18 cellular contexts compared by ENCODE assay signal in the genomic region with DNA sequence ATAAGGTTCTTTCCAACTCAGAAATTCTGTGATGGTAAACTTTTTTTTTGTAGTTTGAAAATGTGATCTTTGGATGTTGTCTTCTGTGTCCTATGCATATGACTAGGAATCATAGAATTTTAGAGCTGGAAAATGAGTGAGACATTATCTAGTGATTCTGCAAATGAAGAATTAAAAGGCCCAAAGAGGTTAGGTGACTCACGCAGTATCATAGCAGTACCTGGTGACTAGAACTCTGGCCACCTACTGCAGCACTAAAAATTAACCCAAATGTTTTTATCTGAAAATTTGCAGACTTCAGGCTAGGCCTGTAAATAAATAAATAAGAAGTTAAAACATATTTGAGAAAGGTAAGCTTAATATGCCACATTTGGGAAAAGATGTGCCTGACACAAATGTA. TPM values are rescaled to one million over a fixed set of nuclear protein-coding genes. Genes with fewer than 3 reads are reported as not detected.
A peak's percentile ranks its signal among the peaks of the same experiment; 100 is the strongest.
DNase-seq lines count a peak whose midpoint lies in the region; ATAC-seq and TF ChIP-seq lines count a peak whose summit lies in the region.
"Had no signal": no experiment of that assay in that cellular context is flagged by ENCODE, and none has a peak within 500 bp of the region (broad histone marks: within the 10 kb centered on the region; RNA-seq: fewer than 3 reads in every experiment).

No MANE protein-coding gene starts in this region.

- intact Hi-C loops in CD8-positive, alpha-beta T cell (cut with DNase I, micrococcal nuclease): loop anchor here (2.0 to 5.0 kb wide), 2 partner anchors 17 to 102 kb away; no protein-coding TSS in a partner anchor
- intact Hi-C loops in naive thymus-derived CD4-positive, alpha-beta T cell (cut with micrococcal nuclease): loop anchor here in 1 of 2 donors (2.0 to 10.0 kb wide), 2 partner anchors 15 to 49 kb away; a partner anchor contains a TSS

- H3K27me3 ChIP-seq in CD8-positive, alpha-beta T cell (ENCODE audit: insufficient read depth, low read length): no peaks in the 10 kb centered on the region
- H3K27me3 ChIP-seq in naive thymus-derived CD4-positive, alpha-beta T cell (ENCODE audit: control insufficient read depth in 2 of 2, insufficient read depth in 2 of 2, low read length in 2 of 2): no peaks in the 10 kb centered on the region
- H3K27me3 ChIP-seq: colonic mucosa, heart left ventricle had no signal

- peaks cover 34% of the 10 kb centered on the region for H3K36me3 Mint-ChIP-seq in CD8-positive, alpha-beta T cell
- peaks cover 43% of the 10 kb centered on the region for H3K36me3 Mint-ChIP-seq in activated naive CD8-positive, alpha-beta T cell treated with anti-CD3 and anti-CD28 coated beads, Interleukin-2, amount 10 ng/mL, durations not matched to agents 7 days and 5 days
- H3K36me3 Mint-ChIP-seq in naive thymus-derived CD4-positive, alpha-beta T cell: peaks cover 4 to 28% (median 17%) of the 10 kb centered on the region in 5 donors
- H3K36me3 Mint-ChIP-seq in glutamatergic neuron (ENCODE audit: unreplicated experiment): no peaks in the 10 kb centered on the region

- H3K4me1 ChIP-seq in CD8-positive, alpha-beta T cell (ENCODE audit: insufficient read depth, low read length): peaks cover 68% of the 10 kb centered on the region
- H3K4me1 ChIP-seq in naive thymus-derived CD4-positive, alpha-beta T cell (ENCODE audit: control insufficient read depth in 2 of 2, insufficient read depth in 2 of 2, low read length in 2 of 2): peaks cover 14 to 32% of the 10 kb centered on the region in 2 donors
- H3K4me1 ChIP-seq: prostate gland had no signal

- DNase-seq in A172 (ENCODE audit: low spot score) (peak; percentile 24), foreskin melanocyte (no peak), glutamatergic neuron (no peak), DMS79 treated with DMSO at 0.1 percent for 48 hours (lab: John Stamatoyannopoulos, UW) (no peak)
- DNase-seq in CD8-positive, alpha-beta T cell: no peak
- no peak for DNase-seq in activated naive CD8-positive, alpha-beta T cell treated with anti-CD3 and anti-CD28 coated beads, Interleukin-2, amount 10 ng/mL, durations not matched to agents 7 days and 5 days
- DNase-seq in naive thymus-derived CD4-positive, alpha-beta T cell: no peak
- DNase-seq in stimulated activated naive CD4-positive, alpha-beta T cell (lab: John Stamatoyannopoulos, UW): no peak
- DNase-seq: activated CD8-positive, alpha-beta memory T cell treated with anti-CD3 and anti-CD28 coated beads, Interleukin-2, amount 50 U/mL, for 4 hours; colonic mucosa; DMS 273 treated with DMSO at 0.1 percent for 48 hours; NCI-H2081; NCI-H526; WERI-Rb-1 had no signal

- TF ChIP-seq CTCF in CD8-positive, alpha-beta T cell (IDR thresholded peaks at IDR 0.05): no peak
- TF ChIP-seq CTCF in glutamatergic neuron (IDR thresholded peaks at IDR 0.05; ENCODE audit: partially characterized antibody, unreplicated experiment): no peak

- H3K27me3 Mint-ChIP-seq in CD8-positive, alpha-beta T cell (ENCODE audit: low read depth): no peaks in the 10 kb centered on the region
- H3K27me3 Mint-ChIP-seq in activated naive CD8-positive, alpha-beta T cell treated with anti-CD3 and anti-CD28 coated beads, Interleukin-2, amount 10 ng/mL, durations not matched to agents 7 days and 5 days: no peaks in the 10 kb centered on the region
- no peaks in the 10 kb centered on the region for H3K27me3 Mint-ChIP-seq in naive thymus-derived CD4-positive, alpha-beta T cell
- H3K27me3 Mint-ChIP-seq in glutamatergic neuron (ENCODE audit: unreplicated experiment): no peaks in the 10 kb centered on the region

- POLR2A ChIA-PET in CD8-positive, alpha-beta T cell (lab: Charles Lee): no interaction called here
- POLR2A ChIA-PET in activated naive CD8-positive, alpha-beta T cell treated with anti-CD3 and anti-CD28 coated beads, Interleukin-2, amount 10 ng/mL, durations not matched to agents 7 days and 5 days (lab: Charles Lee): no interaction called here
- POLR2A ChIA-PET in naive thymus-derived CD4-positive, alpha-beta T cell (lab: Charles Lee): no interaction called here

- H3K9me3 ChIP-seq in CD8-positive, alpha-beta T cell (ENCODE audit: low read length): no peaks in the 10 kb centered on the region
- H3K9me3 ChIP-seq in naive thymus-derived CD4-positive, alpha-beta T cell (ENCODE audit: control insufficient read depth in 2 of 3, low read length in 3 of 3): no peaks in the 10 kb centered on the region
- H3K9me3 ChIP-seq: colonic mucosa, heart left ventricle, prostate gland had no signal

- no peak for ATAC-seq in CD8-positive, alpha-beta T cell
- ATAC-seq in activated naive CD8-positive, alpha-beta T cell treated with anti-CD3 and anti-CD28 coated beads, Interleukin-2, amount 10 ng/mL, durations not matched to agents 7 days and 5 days (ENCODE audit: low read depth): no peak
- no peak for ATAC-seq in naive thymus-derived CD4-positive, alpha-beta T cell

- H3K36me3 ChIP-seq in CD8-positive, alpha-beta T cell (ENCODE audit: insufficient read depth, low read length): no peaks in the 10 kb centered on the region
- H3K36me3 ChIP-seq in naive thymus-derived CD4-positive, alpha-beta T cell (ENCODE audit: control insufficient read depth in 2 of 3, insufficient read depth in 3 of 3, low read length in 3 of 3): peaks cover 0 to 3% (median 0%) of the 10 kb centered on the region in 3 experiments
- H3K36me3 ChIP-seq: colonic mucosa, prostate gland, WERI-Rb-1 had no signal

- H3K4me3 Mint-ChIP-seq in CD8-positive, alpha-beta T cell: no peak overlapping the region
- H3K4me3 Mint-ChIP-seq in activated naive CD8-positive, alpha-beta T cell treated with anti-CD3 and anti-CD28 coated beads, Interleukin-2, amount 10 ng/mL, durations not matched to agents 7 days and 5 days: no peak overlapping the region
- H3K4me3 Mint-ChIP-seq in naive thymus-derived CD4-positive, alpha-beta T cell: peak overlapping the region in 3 of 10 donors; percentile 4 to 24 (median 12)
- no peak overlapping the region for H3K4me3 Mint-ChIP-seq in glutamatergic neuron (ENCODE audit: unreplicated experiment)
- H3K4me3 Mint-ChIP-seq: HFFc6 had no signal

- H3K4me1 Mint-ChIP-seq in CD8-positive, alpha-beta T cell (ENCODE audit: low read depth): peaks cover 58% of the 10 kb centered on the region
- H3K4me1 Mint-ChIP-seq in activated naive CD8-positive, alpha-beta T cell treated with anti-CD3 and anti-CD28 coated beads, Interleukin-2, amount 10 ng/mL, durations not matched to agents 7 days and 5 days: peaks cover 39% of the 10 kb centered on the region
- peaks cover 35 to 54% (median 47%) of the 10 kb centered on the region in 7 donors for H3K4me1 Mint-ChIP-seq in naive thymus-derived CD4-positive, alpha-beta T cell
- H3K4me1 Mint-ChIP-seq in glutamatergic neuron (ENCODE audit: low read depth, unreplicated experiment): no peaks in the 10 kb centered on the region

- H3K27ac Mint-ChIP-seq in CD8-positive, alpha-beta T cell: peak overlapping the region; percentile 15
- peak overlapping the region; percentile 40 for H3K27ac Mint-ChIP-seq in activated naive CD8-positive, alpha-beta T cell treated with anti-CD3 and anti-CD28 coated beads, Interleukin-2, amount 10 ng/mL, durations not matched to agents 7 days and 5 days
- peak overlapping the region in 4 of 9 donors; percentile 38 to 84 (median 70) for H3K27ac Mint-ChIP-seq in naive thymus-derived CD4-positive, alpha-beta T cell
- H3K27ac Mint-ChIP-seq in glutamatergic neuron (ENCODE audit: unreplicated experiment): no peak overlapping the region

- CTCF ChIA-PET in CD8-positive, alpha-beta T cell (lab: Charles Lee): no interaction called here
- CTCF ChIA-PET in naive thymus-derived CD4-positive, alpha-beta T cell (lab: Charles Lee): interaction anchor here (1.0 kb wide), 1 partner anchor 11 kb away, joined by 3 read pairs; no protein-coding TSS in a partner anchor

- no peaks in the 10 kb centered on the region for H3K9me3 Mint-ChIP-seq in CD8-positive, alpha-beta T cell
- no peaks in the 10 kb centered on the region for H3K9me3 Mint-ChIP-seq in activated naive CD8-positive, alpha-beta T cell treated with anti-CD3 and anti-CD28 coated beads, Interleukin-2, amount 10 ng/mL, durations not matched to agents 7 days and 5 days
- H3K9me3 Mint-ChIP-seq in naive thymus-derived CD4-positive, alpha-beta T cell: peaks cover 0 to 4% (median 0%) of the 10 kb centered on the region in 11 donors
- H3K9me3 Mint-ChIP-seq in glutamatergic neuron (ENCODE audit: unreplicated experiment): no peaks in the 10 kb centered on the region
- H3K9me3 Mint-ChIP-seq: HFFc6 had no signal

- H3K27ac ChIP-seq in CD8-positive, alpha-beta T cell (ENCODE audit: low read depth, low read length): no peak overlapping the region
- H3K27ac ChIP-seq in naive thymus-derived CD4-positive, alpha-beta T cell (ENCODE audit: low read depth, low read length): peak overlapping the region; percentile 16
- H3K27ac ChIP-seq: colonic mucosa, epithelial cell of prostate, prostate gland, WERI-Rb-1 had no signal

- H3K4me3 ChIP-seq in CD8-positive, alpha-beta T cell (ENCODE audit: low read depth, low read length): no peak overlapping the region
- H3K4me3 ChIP-seq in naive thymus-derived CD4-positive, alpha-beta T cell (ENCODE audit: low read length): no peak overlapping the region
- H3K4me3 ChIP-seq: colonic mucosa, heart left ventricle, prostate gland had no signal

RNA-seq across cellular contexts. Expression of a gene that starts 52.8 kb away (rescaled TPM):
- total RNA-seq in A172 (2014; rRNA removed; shearing (Covaris generic)): 27.3 and 29.7 TPM in 2 replicates
- 100 to 1,000 TPM; 278 to 289 TPM for total RNA-seq in CD8-positive, alpha-beta T cell
- total RNA-seq in activated naive CD8-positive, alpha-beta T cell treated with anti-CD3 and anti-CD28 coated beads, Interleukin-2, amount 10 ng/mL, durations not matched to agents 7 days and 5 days: 100 to 1,000 TPM; 129 to 130 TPM
- total RNA-seq in naive thymus-derived CD4-positive, alpha-beta T cell: 100 to 1,000 TPM in 3 of 5 experiments, 10 to 100 TPM in 2; 80.9 to 167 (median 136) TPM
- polyA plus RNA-seq in naive thymus-derived CD4-positive, alpha-beta T cell: 10 to 100 TPM; 18.2 to 33.2 TPM
- 3.2 TPM for total RNA-seq in glutamatergic neuron (ENCODE audit: unreplicated experiment)
